ENCODE assay signal across 23 cellular contexts in the genomic region with DNA sequence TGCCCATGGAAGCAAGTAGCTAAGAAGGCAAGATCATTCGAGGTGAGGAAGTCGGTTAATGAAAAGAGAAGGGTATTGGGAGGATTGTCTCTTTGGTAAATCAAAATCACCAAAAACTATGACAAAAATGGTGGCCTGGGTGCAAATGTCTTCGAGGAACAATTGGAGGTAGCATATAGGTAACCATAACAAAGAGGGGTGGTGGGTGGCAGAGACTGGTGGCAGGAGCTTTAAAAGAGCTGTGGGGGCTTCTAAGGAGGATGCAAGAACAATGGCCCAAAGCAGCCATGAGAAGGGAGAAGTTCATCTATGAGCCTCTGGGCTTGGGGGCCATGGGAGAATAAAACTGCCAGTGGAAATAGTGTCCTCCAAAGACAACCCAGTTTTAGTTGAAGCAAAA.
"Had no signal": no experiment of that assay in that cellular context is flagged by ENCODE, and none has a peak within 500 bp of the region (broad histone marks: within the 10 kb centered on the region; RNA-seq: fewer than 3 reads in every experiment).

No MANE protein-coding gene starts in this region.

- H3K36me3 ChIP-seq: esophagus squamous epithelium, gastrocnemius medialis, heart right ventricle, left lung, lower lobe of right lung had no signal

- H3K9me3 ChIP-seq: esophagus squamous epithelium, gastrocnemius medialis, heart right ventricle, left lung, lower lobe of right lung, mucosa of descending colon had no signal

- H3K4me1 ChIP-seq: esophagus squamous epithelium, gastrocnemius medialis, left lung, lower lobe of right lung had no signal

- H3K4me1 Mint-ChIP-seq: mesothelial cell of epicardium, naive B cell had no signal

- H3K27ac Mint-ChIP-seq: dendritic cell treated with granulocyte-macrophage colony-stimulating factor and Interleukin-4, amounts not matched to agents 40 ng/mL and 50 ng/mL, for 4 days; mesothelial cell of epicardium; naive B cell had no signal

- ATAC-seq: esophagus mucosa, gastrocnemius medialis, heart right ventricle, left cardiac atrium, left lung, left ventricle myocardium superior, lower lobe of right lung, mucosa of descending colon had no signal

- DNase-seq: cortex of kidney; effector CD4-positive, alpha-beta T cell; effector memory CD4-positive, alpha-beta T cell; erythroblast; esophagus squamous epithelium; foreskin fibroblast; foreskin melanocyte; gastrocnemius medialis; glutamatergic neuron; head of caudate nucleus; heart right ventricle; hippocampal formation; left cardiac atrium; left lung; left ventricle myocardium superior; lower lobe of right lung; mesenchymal stem cell; mucosa of descending colon; naive B cell had no signal

- H3K27ac ChIP-seq: epithelial cell of prostate, esophagus squamous epithelium, gastrocnemius medialis, heart right ventricle, left lung, lower lobe of right lung had no signal

- H3K9me3 Mint-ChIP-seq: dendritic cell treated with granulocyte-macrophage colony-stimulating factor and Interleukin-4, amounts not matched to agents 40 ng/mL and 50 ng/mL, for 4 days; mesothelial cell of epicardium had no signal

- H3K36me3 Mint-ChIP-seq: mesothelial cell of epicardium, naive B cell had no signal

- H3K4me3 ChIP-seq: esophagus squamous epithelium, gastrocnemius medialis, heart right ventricle, left lung, lower lobe of right lung, mucosa of descending colon had no signal

- H3K4me3 Mint-ChIP-seq: dendritic cell treated with granulocyte-macrophage colony-stimulating factor and Interleukin-4, amounts not matched to agents 40 ng/mL and 50 ng/mL, for 4 days; mesothelial cell of epicardium; naive B cell had no signal

- H3K27me3 Mint-ChIP-seq: dendritic cell treated with granulocyte-macrophage colony-stimulating factor and Interleukin-4, amounts not matched to agents 40 ng/mL and 50 ng/mL, for 4 days; naive B cell had no signal

- H3K27me3 ChIP-seq: esophagus squamous epithelium, gastrocnemius medialis, heart right ventricle, left lung had no signal
